Comparison of ENCODE assay signal across 9 cellular contexts in genomic region chr15:41490355-41490754, GRCh38. TPM values are rescaled to one million over a fixed set of nuclear protein-coding genes. Genes with fewer than 3 reads are reported as not detected.
A peak's percentile ranks its signal among the peaks of the same experiment; 100 is the strongest.
DNase-seq lines count a peak whose midpoint lies in the region; ATAC-seq and TF ChIP-seq lines count a peak whose summit lies in the region.
"Had no signal": no experiment of that assay in that cellular context is flagged by ENCODE, and none has a peak within 500 bp of the region (broad histone marks: within the 10 kb centered on the region; RNA-seq: fewer than 3 reads in every experiment).

No MANE protein-coding gene starts in this region.

- H3K4me3 ChIP-seq in brain microvascular endothelial cell (ENCODE audit: low read depth, low read length) (no peak overlapping the region), H7 (ENCODE audit: insufficient read depth, low read depth, low read length) (no peak overlapping the region)
- H3K4me3 ChIP-seq: mucosa of descending colon had no signal

- no peaks in the 10 kb centered on the region for H3K36me3 Mint-ChIP-seq in activated T-cell treated with anti-CD3 and anti-CD28 coated beads, Interleukin-2, amount 50 U/mL, for 4 hours (ENCODE audit: insufficient read depth)
- no peaks in the 10 kb centered on the region for H3K36me3 Mint-ChIP-seq in stimulated activated memory B cell treated with anti-CD40 and anti-IgM and Interleukin-4, amounts not matched to agents 10 μg/mL and 1 μg/mL and 100 μg/mL, for 72 hours

- H3K27ac ChIP-seq in brain microvascular endothelial cell: no peak overlapping the region

- H3K36me3 ChIP-seq in brain microvascular endothelial cell (replicated peaks): no peaks in the 10 kb centered on the region
- no peaks in the 10 kb centered on the region for H3K36me3 ChIP-seq in H7 (replicated peaks; ENCODE audit: control insufficient read depth, insufficient read depth, low read length)

- H3K4me1 Mint-ChIP-seq in activated T-cell treated with anti-CD3 and anti-CD28 coated beads, Interleukin-2, amount 50 U/mL, for 4 hours (ENCODE audit: low read depth): peaks cover 29% of the 10 kb centered on the region
- H3K4me1 Mint-ChIP-seq in stimulated activated memory B cell treated with anti-CD40 and anti-IgM and Interleukin-4, amounts not matched to agents 10 μg/mL and 1 μg/mL and 100 μg/mL, for 72 hours: peaks cover 16% of the 10 kb centered on the region

- no peak overlapping the region for H3K27ac Mint-ChIP-seq in stimulated activated memory B cell treated with anti-CD40 and anti-IgM and Interleukin-4, amounts not matched to agents 10 μg/mL and 1 μg/mL and 100 μg/mL, for 72 hours

- no peak for TF ChIP-seq CTCF in brain microvascular endothelial cell (IDR thresholded peaks at IDR 0.05; ENCODE audit: low read depth, low read length, missing control alignments)

- peaks cover 18% of the 10 kb centered on the region for H3K27me3 Mint-ChIP-seq in activated T-cell treated with anti-CD3 and anti-CD28 coated beads, Interleukin-2, amount 50 U/mL, for 4 hours (ENCODE audit: low read depth)
- H3K27me3 Mint-ChIP-seq in stimulated activated memory B cell treated with anti-CD40 and anti-IgM and Interleukin-4, amounts not matched to agents 10 μg/mL and 1 μg/mL and 100 μg/mL, for 72 hours: peaks cover 22% of the 10 kb centered on the region

- in situ Hi-C loops in brain microvascular endothelial cell (cut with HindIII; ENCODE audit: low pct_ligation_motif_present, low sequenced_read_pairs): no loop called here

- H3K9me3 Mint-ChIP-seq in activated T-cell treated with anti-CD3 and anti-CD28 coated beads, Interleukin-2, amount 50 U/mL, for 4 hours: no peaks in the 10 kb centered on the region
- H3K9me3 Mint-ChIP-seq in stimulated activated memory B cell treated with anti-CD40 and anti-IgM and Interleukin-4, amounts not matched to agents 10 μg/mL and 1 μg/mL and 100 μg/mL, for 72 hours: no peaks in the 10 kb centered on the region

- DNase-seq in activated T-cell treated with anti-CD3 and anti-CD28 coated beads, Interleukin-2, amount 50 U/mL, for 4 hours: no peak
- DNase-seq in activated T-cell treated with anti-CD3 and anti-CD28 coated beads for 4 hours (no peak), NCI-H2029 (lab: John Stamatoyannopoulos, UW) (peak; percentile 25), brain microvascular endothelial cell (peak; percentile 80), anterior cingulate cortex (lab: John Stamatoyannopoulos, UW) (no peak), H7 (no peak), NCI-H345 treated with DMSO at 0.1 percent for 48 hours (lab: John Stamatoyannopoulos, UW; ENCODE audit: unreplicated experiment) (no peak)

- peaks cover 16% of the 10 kb centered on the region for H3K27me3 ChIP-seq in brain microvascular endothelial cell (replicated peaks)
- H3K27me3 ChIP-seq in H7 (ENCODE audit: control insufficient read depth, insufficient read depth, low read length): peaks cover 42% of the 10 kb centered on the region

- no peak overlapping the region for H3K4me3 Mint-ChIP-seq in activated T-cell treated with anti-CD3 and anti-CD28 coated beads, Interleukin-2, amount 50 U/mL, for 4 hours
- H3K4me3 Mint-ChIP-seq in stimulated activated memory B cell treated with anti-CD40 and anti-IgM and Interleukin-4, amounts not matched to agents 10 μg/mL and 1 μg/mL and 100 μg/mL, for 72 hours: no peak overlapping the region

- ATAC-seq in activated T-cell treated with anti-CD3 and anti-CD28 coated beads, Interleukin-2, amount 50 U/mL, for 4 hours: peak; percentile 47 to 65
- peak; percentile 57 for ATAC-seq in stimulated activated memory B cell treated with anti-CD40 and anti-IgM and Interleukin-4, amounts not matched to agents 10 μg/mL and 1 μg/mL and 100 μg/mL, for 72 hours
- ATAC-seq: mucosa of descending colon had no signal

RNA-seq across cellular contexts. Expression of gene ITPKA, which starts 3.3 kb away (rescaled TPM):
- total RNA-seq in activated T-cell treated with anti-CD3 and anti-CD28 coated beads, Interleukin-2, amount 50 U/mL, for 4 hours: under 1 TPM; 0.20 to 0.47 (median 0.27) TPM
- total RNA-seq in H7 (2014; rRNA removed; shearing (Covaris generic)): 0.07 and 0.52 TPM in 2 replicates

RNA-seq across cellular contexts. Expression of gene LTK, which starts 23.3 kb away (rescaled TPM):
- under 1 TPM; 0.11 to 0.24 (median 0.23) TPM for total RNA-seq in activated T-cell treated with anti-CD3 and anti-CD28 coated beads, Interleukin-2, amount 50 U/mL, for 4 hours
- total RNA-seq in H7 (2014; rRNA removed; shearing (Covaris generic)): 0.07 and 0.15 TPM in 2 replicates

RNA-seq across cellular contexts. Expression of gene RPAP1, which starts 53.7 kb away (rescaled TPM):
- 10 to 100 TPM; 63.6 to 70.4 (median 66.2) TPM for total RNA-seq in activated T-cell treated with anti-CD3 and anti-CD28 coated beads, Interleukin-2, amount 50 U/mL, for 4 hours
- 65.5 and 77.7 TPM in 2 replicates for total RNA-seq in H7 (2014; rRNA removed; shearing (Covaris generic))

Comparison
In these comparisons a context has a peak if more than half of its experiments do, and no peak if none do; other contexts are left out.
1. DNase-seq: peak in NCI-H2029 (single experiment) and brain microvascular endothelial cell (single experiment); none in activated T-cell treated with anti-CD3 and anti-CD28 coated beads, Interleukin-2, amount 50 U/mL, for 4 hours (single experiment), activated T-cell treated with anti-CD3 and anti-CD28 coated beads for 4 hours (single experiment), anterior cingulate cortex (0 of 58), H7 (single experiment) and NCI-H345 treated with DMSO at 0.1 percent for 48 hours (single experiment).